ENCODE assay signal across 9 cellular contexts in the genomic region with DNA sequence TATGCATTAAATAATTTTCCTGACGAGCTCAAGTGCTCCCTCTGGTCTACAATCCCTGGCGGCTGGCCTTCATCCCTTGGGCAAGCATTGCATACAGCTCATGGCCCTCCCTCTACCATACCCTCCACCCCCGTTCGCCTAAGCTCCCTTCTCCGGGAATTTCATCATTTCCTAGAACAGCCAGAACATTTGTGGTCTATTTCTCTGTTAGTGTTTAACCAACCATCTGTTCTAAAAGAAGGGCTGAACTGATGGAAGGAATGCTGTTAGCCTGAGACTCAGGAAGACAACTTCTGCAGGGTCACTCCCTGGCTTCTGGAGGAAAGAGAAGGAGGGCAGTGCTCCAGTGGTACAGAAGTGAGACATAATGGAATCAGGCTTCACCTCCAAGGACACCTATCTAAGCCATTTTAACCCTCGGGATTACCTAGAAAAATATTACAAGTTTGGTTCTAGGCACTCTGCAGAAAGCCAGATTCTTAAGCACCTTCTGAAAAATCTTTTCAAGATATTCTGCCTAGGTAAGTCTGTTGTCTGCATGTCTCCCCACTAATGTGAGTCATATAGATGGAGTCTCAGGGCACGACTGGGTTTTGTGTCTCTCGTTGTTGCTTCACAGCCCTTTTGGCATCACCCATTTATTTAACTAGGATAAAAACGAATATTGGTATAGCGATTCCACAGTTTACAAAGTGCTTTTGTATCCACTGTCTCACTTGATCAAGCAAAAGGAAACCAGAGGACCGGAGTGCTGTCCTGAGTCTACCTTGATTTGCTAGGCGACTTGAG. TPM values are rescaled to one million over a fixed set of nuclear protein-coding genes. Genes with fewer than 3 reads are reported as not detected.
DNase-seq lines count a peak whose midpoint lies in the region; ATAC-seq, FAIRE-seq and TF ChIP-seq lines count a peak whose summit lies in the region.
"Had no signal": no experiment of that assay in that cellular context is flagged by ENCODE, and none has a peak within 500 bp of the region (broad histone marks: within the 10 kb centered on the region; RNA-seq: fewer than 3 reads in every experiment).

A gene (plus strand): TSS at position 210 of the 789 bp plus-strand sequence. CDS start 158 bp downstream, at position 368.

- H3K9ac ChIP-seq in astrocyte (ENCODE audit: low read length) (peak within 1 kb of the TSS; percentile 89), skeletal muscle satellite cell (ENCODE audit: low read depth, low read length) (peak within 1 kb of the TSS; percentile 99)

- no peak for ATAC-seq in GM19463 (IDR thresholded peaks at IDR 0.05; ENCODE audit: unreplicated experiment)

- peak within 1 kb of the TSS; percentile 100 for H3K27ac Mint-ChIP-seq in astrocyte (ENCODE audit: unreplicated experiment)
- H3K27ac Mint-ChIP-seq in activated CD4-positive, alpha-beta memory T cell treated with anti-CD3 and anti-CD28 coated beads, Interleukin-2, amount 10 ng/mL, durations not matched to agents 7 days and 5 days: no peak within 1 kb of the TSS

- H3K4me2 ChIP-seq in astrocyte (ENCODE audit: low read length): peak within 1 kb of the TSS; percentile 86
- H3K4me2 ChIP-seq in skeletal muscle satellite cell (ENCODE audit: low read length): peak within 1 kb of the TSS; percentile 80

- peaks cover 16% of the 10 kb centered on the region for H3K36me3 ChIP-seq in astrocyte (ENCODE audit: insufficient read depth, low read length)
- peaks cover 39% of the 10 kb centered on the region for H3K36me3 ChIP-seq in skeletal muscle satellite cell (ENCODE audit: insufficient read depth, low read length)

- peaks cover 49% of the 10 kb centered on the region for H3K79me2 ChIP-seq in astrocyte (ENCODE audit: insufficient read depth, low read length)

- H3K27me3 Mint-ChIP-seq in astrocyte (ENCODE audit: low read depth, unreplicated experiment): no peaks in the 10 kb centered on the region
- peaks cover 23% of the 10 kb centered on the region for H3K27me3 Mint-ChIP-seq in activated CD4-positive, alpha-beta memory T cell treated with anti-CD3 and anti-CD28 coated beads, Interleukin-2, amount 10 ng/mL, durations not matched to agents 7 days and 5 days

- H3K4me1 Mint-ChIP-seq in astrocyte (ENCODE audit: low read depth, unreplicated experiment): peaks cover 46% of the 10 kb centered on the region
- H3K4me1 Mint-ChIP-seq in activated CD4-positive, alpha-beta memory T cell treated with anti-CD3 and anti-CD28 coated beads, Interleukin-2, amount 10 ng/mL, durations not matched to agents 7 days and 5 days: peaks cover 2% of the 10 kb centered on the region

- peaks cover 34% of the 10 kb centered on the region for H3K36me3 Mint-ChIP-seq in astrocyte (ENCODE audit: low read depth, unreplicated experiment)
- no peaks in the 10 kb centered on the region for H3K36me3 Mint-ChIP-seq in activated CD4-positive, alpha-beta memory T cell treated with anti-CD3 and anti-CD28 coated beads, Interleukin-2, amount 10 ng/mL, durations not matched to agents 7 days and 5 days (ENCODE audit: low read depth)

- FAIRE-seq in astrocyte (lab: Jason Lieb, UNC): peak; percentile 62

- H3K9me3 ChIP-seq in astrocyte (ENCODE audit: insufficient read depth, low read depth, low read length) (peaks cover 6% of the 10 kb centered on the region), skeletal muscle satellite cell (replicated peaks; ENCODE audit: low read length) (no peaks in the 10 kb centered on the region)

- H3K4me1 ChIP-seq in astrocyte (ENCODE audit: insufficient read depth, low read length): peaks cover 44% of the 10 kb centered on the region
- peaks cover 50% of the 10 kb centered on the region for H3K4me1 ChIP-seq in skeletal muscle satellite cell (ENCODE audit: control insufficient read depth, insufficient read depth, low read length)

- peaks cover 7% of the 10 kb centered on the region for H4K20me1 ChIP-seq in astrocyte (ENCODE audit: insufficient read depth, low read length)

- H3K4me3 Mint-ChIP-seq in astrocyte (ENCODE audit: unreplicated experiment): peak within 1 kb of the TSS; percentile 93
- no peak within 1 kb of the TSS for H3K4me3 Mint-ChIP-seq in activated CD4-positive, alpha-beta memory T cell treated with anti-CD3 and anti-CD28 coated beads, Interleukin-2, amount 10 ng/mL, durations not matched to agents 7 days and 5 days

- no peak for TF ChIP-seq CTCF in astrocyte (IDR thresholded peaks at IDR 0.05; ENCODE audit: insufficient read depth, low read depth, low read length)

- no peaks in the 10 kb centered on the region for H3K27me3 ChIP-seq in astrocyte (ENCODE audit: insufficient read depth, low read length)
- no peaks in the 10 kb centered on the region for H3K27me3 ChIP-seq in skeletal muscle satellite cell (ENCODE audit: control insufficient read depth, insufficient read depth, low read length)

- no peak within 1 kb of the TSS for H2AFZ ChIP-seq in astrocyte (ENCODE audit: low read depth, low read length)

- DNase-seq in ELR (ENCODE audit: low read depth) (peak; percentile 90), astrocyte (ENCODE audit: low read depth) (peak; percentile 98), inferior parietal cortex (ENCODE audit: extremely low spot score) (peak; percentile 25), NCI-H774 (lab: John Stamatoyannopoulos, UW) (no peak), retina (no peak)
- no peak for DNase-seq in activated CD4-positive, alpha-beta memory T cell treated with anti-CD3 and anti-CD28 coated beads, Interleukin-2, amount 10 ng/mL, durations not matched to agents 7 days and 5 days

- H3K4me3 ChIP-seq in astrocyte (ENCODE audit: insufficient read depth, low read depth, low read length) (peak within 1 kb of the TSS; percentile 67), skeletal muscle satellite cell (ENCODE audit: low read length) (peak within 1 kb of the TSS; percentile 80)

- H3K9me3 Mint-ChIP-seq in astrocyte (ENCODE audit: unreplicated experiment): peaks cover 16% of the 10 kb centered on the region
- no peaks in the 10 kb centered on the region for H3K9me3 Mint-ChIP-seq in activated CD4-positive, alpha-beta memory T cell treated with anti-CD3 and anti-CD28 coated beads, Interleukin-2, amount 10 ng/mL, durations not matched to agents 7 days and 5 days

- H3K27ac ChIP-seq in astrocyte (ENCODE audit: low read depth, low read length): peak within 1 kb of the TSS; percentile 99
- H3K27ac ChIP-seq: HL-60 had no signal

- POLR2A ChIA-PET in activated CD4-positive, alpha-beta memory T cell treated with anti-CD3 and anti-CD28 coated beads, Interleukin-2, amount 10 ng/mL, durations not matched to agents 7 days and 5 days (lab: Charles Lee): no interaction called here

- CTCF ChIA-PET in activated CD4-positive, alpha-beta memory T cell treated with anti-CD3 and anti-CD28 coated beads, Interleukin-2, amount 10 ng/mL, durations not matched to agents 7 days and 5 days (lab: Charles Lee): no interaction called here

RNA-seq across cellular contexts. Expression of the gene that starts here (rescaled TPM):
- total RNA-seq in astrocyte: 394 and 527 TPM in 2 replicates
- total RNA-seq in skeletal muscle satellite cell (2012; rRNA removed): 250 and 318 TPM in 2 replicates
- total RNA-seq in activated CD4-positive, alpha-beta memory T cell treated with anti-CD3 and anti-CD28 coated beads, Interleukin-2, amount 10 ng/mL, durations not matched to agents 7 days and 5 days: not detected

Comparison
In these comparisons a context has a peak if more than half of its experiments do, and no peak if none do; other contexts are left out.
1. RNA of the gene that starts here (total RNA-seq): 394 to 527 TPM in astrocyte; not detected in activated CD4-positive, alpha-beta memory T cell treated with anti-CD3 and anti-CD28 coated beads, Interleukin-2, amount 10 ng/mL, durations not matched to agents 7 days and 5 days; every median in the first group is over 100 times any median in the second.
2. DNase-seq: peak in ELR (single experiment), astrocyte (single experiment) and inferior parietal cortex (single experiment); none in NCI-H774 (single experiment), retina (single experiment) and activated CD4-positive, alpha-beta memory T cell treated with anti-CD3 and anti-CD28 coated beads, Interleukin-2, amount 10 ng/mL, durations not matched to agents 7 days and 5 days (single experiment).